9 cellular contexts compared by ENCODE assay signal in the genomic region with DNA sequence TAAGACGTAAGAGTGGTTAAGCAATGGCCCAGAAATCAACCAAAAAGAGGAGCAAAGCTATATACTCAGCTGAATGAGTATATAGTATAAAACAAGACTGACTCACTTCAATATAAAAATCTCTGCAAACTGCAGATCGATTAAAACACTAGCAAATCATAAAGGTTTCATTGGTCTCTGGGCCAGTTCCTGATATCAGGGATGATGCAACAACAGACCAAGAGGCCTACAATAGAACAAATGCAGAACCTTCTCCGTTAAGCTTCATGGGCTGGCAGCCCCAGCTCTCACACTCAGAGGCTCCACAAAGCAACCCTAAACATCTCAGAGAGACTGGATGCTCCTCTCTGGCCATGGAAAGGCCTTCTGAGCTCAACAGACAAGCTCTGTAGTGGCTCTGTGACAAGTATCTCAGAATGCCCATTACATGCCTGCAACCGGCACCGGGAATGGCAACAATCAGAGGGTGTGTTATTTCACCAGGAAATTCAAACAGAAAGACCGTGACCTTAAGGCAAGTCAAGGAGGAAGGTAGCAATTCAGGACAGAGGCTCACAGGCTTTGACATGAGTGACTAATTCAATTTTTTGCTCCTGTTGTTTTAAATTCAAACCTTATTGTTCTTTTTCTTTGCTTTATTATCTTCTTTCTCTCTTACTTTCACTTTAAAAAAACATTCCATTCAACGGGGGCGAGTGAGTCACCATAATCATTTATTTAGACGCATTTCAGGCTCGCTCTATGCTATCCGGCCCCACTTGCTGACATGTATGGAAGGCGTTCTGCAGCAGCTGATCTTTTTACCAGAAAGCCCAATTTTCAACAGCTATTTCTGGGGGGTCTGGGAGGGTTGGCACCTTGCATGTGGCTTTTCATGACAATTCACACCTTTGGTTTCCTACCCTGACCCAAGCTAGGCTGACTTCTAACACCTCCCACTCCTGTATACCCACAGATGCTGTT. TPM values are rescaled to one million over a fixed set of nuclear protein-coding genes. Genes with fewer than 3 reads are reported as not detected.
DNase-seq lines count a peak whose midpoint lies in the region; ATAC-seq and TF ChIP-seq lines count a peak whose summit lies in the region.
"Had no signal": no experiment of that assay in that cellular context is flagged by ENCODE, and none has a peak within 500 bp of the region (broad histone marks: within the 10 kb centered on the region; RNA-seq: fewer than 3 reads in every experiment).

No MANE protein-coding gene starts in this region.

- POLR2A ChIA-PET in activated CD4-positive, alpha-beta T cell treated with anti-CD3 and anti-CD28 coated beads for 36 hours (lab: Charles Lee) = interaction anchor here (0.6 kb wide), 1 partner anchor 509 kb away, joined by 3 read pairs; no protein-coding TSS in a partner anchor

- H2AK5ac ChIP-seq in mesenchymal stem cell (ENCODE audit: low read length, severe bottlenecking) = peak overlapping the region; percentile 86

- H3K79me1 ChIP-seq in mesenchymal stem cell (replicated peaks; ENCODE audit: low read length, poor library complexity, severe bottlenecking) = peaks cover 3% of the 10 kb centered on the region

- peak overlapping the region; percentile 73 for H4K91ac ChIP-seq in mesenchymal stem cell (ENCODE audit: low read length)

- CTCF ChIA-PET in activated CD4-positive, alpha-beta T cell treated with anti-CD3 and anti-CD28 coated beads for 36 hours (lab: Charles Lee) = interaction anchor here (1.5 kb wide), 1 partner anchor 41 kb away, joined by 5 read pairs; no protein-coding TSS in a partner anchor

- H2BK12ac ChIP-seq in mesenchymal stem cell (ENCODE audit: low read length in 2 of 2) = peak overlapping the region; percentile 14 to 91

- no peak overlapping the region for H2AFZ ChIP-seq in mesenchymal stem cell (ENCODE audit: low read depth, low read length)

- peak overlapping the region; percentile 62 for H3K4me2 ChIP-seq in mesenchymal stem cell (ENCODE audit: low read length, poor library complexity, severe bottlenecking)

- H3K23ac ChIP-seq in mesenchymal stem cell (ENCODE audit: low read length in 2 of 2) = no peak overlapping the region

- H3K4ac ChIP-seq in mesenchymal stem cell (ENCODE audit: low read depth in 1 of 2, low read length in 2 of 2) = peak overlapping the region; percentile 66 to 81

- H3K4me3 ChIP-seq in mesenchymal stem cell (ENCODE audit: insufficient read depth in 1 of 2, low read depth in 1 of 2, low read length in 2 of 2) = peak overlapping the region in 1 of 2 experiments; percentile 70
- peak overlapping the region; percentile 30 for H3K4me3 ChIP-seq in upper lobe of right lung

- H3K4me1 ChIP-seq in mesenchymal stem cell (ENCODE audit: control insufficient read depth, insufficient read depth, low read depth, low read length) = peaks cover 28% of the 10 kb centered on the region
- peaks cover 61% of the 10 kb centered on the region for H3K4me1 ChIP-seq in upper lobe of right lung

- peak; percentile 6 for ATAC-seq in activated CD4-positive, alpha-beta T cell treated with anti-CD3 and anti-CD28 coated beads for 36 hours
- ATAC-seq in central memory CD8-positive, alpha-beta T cell (replicated peaks; ENCODE audit: extremely low read depth, poor library complexity, severe bottlenecking) = peak; percentile 31
- ATAC-seq in upper lobe of right lung (peak; percentile 59), GM19023 (IDR thresholded peaks at IDR 0.05; ENCODE audit: unreplicated experiment) (no peak)

- no peaks in the 10 kb centered on the region for H3K9me3 Mint-ChIP-seq in activated CD4-positive, alpha-beta T cell treated with anti-CD3 and anti-CD28 coated beads for 36 hours (ENCODE audit: low read depth)
- H3K9me3 Mint-ChIP-seq in central memory CD8-positive, alpha-beta T cell = no peaks in the 10 kb centered on the region
- H3K9me3 Mint-ChIP-seq: activated T-helper 1 cell treated with anti-CD3 and anti-CD28 coated beads, Interleukin-12 subunit alpha, Interleukin-12 subunit beta, Interleukin-2, Interleukin-4 antibody, amounts not matched to agents 30 ng/mL and 10 ng/mL and 1 ng/mL, durations not matched to agents 14 hours and 24 hours and 36 hours had no signal

- H2BK120ac ChIP-seq in mesenchymal stem cell (ENCODE audit: low read depth, low read length) = peak overlapping the region; percentile 39

- WGBS in mesenchymal stem cell = 14% methylated on average over 11 of the region's 12 CpGs

- H3K14ac ChIP-seq in mesenchymal stem cell (ENCODE audit: low read length in 2 of 2) = peak overlapping the region in 1 of 2 experiments; percentile 48

- H4K8ac ChIP-seq in mesenchymal stem cell (ENCODE audit: low read length) = peak overlapping the region; percentile 74

- no peak for DNase-seq in activated CD4-positive, alpha-beta T cell treated with anti-CD3 and anti-CD28 coated beads for 36 hours
- no peak for DNase-seq in activated CD4-positive, alpha-beta T cell treated with anti-CD3 and anti-CD28 coated beads for 1 hour
- DNase-seq in central memory CD8-positive, alpha-beta T cell (ENCODE audit: low spot score in 2 of 2) = no peak
- DNase-seq in mesenchymal stem cell (peak; percentile 81), upper lobe of right lung (no peak), ecto neural progenitor cell (ENCODE audit: low spot score) (no peak)
- no peak for DNase-seq in stimulated activated CD4-positive, alpha-beta T cell treated with anti-CD3 and anti-CD28 coated beads, Interleukin-15, amount 100 ng/mL, for 24 hours

- no peak overlapping the region for H3K27ac Mint-ChIP-seq in activated CD4-positive, alpha-beta T cell treated with anti-CD3 and anti-CD28 coated beads for 36 hours
- peak overlapping the region; percentile 54 for H3K27ac Mint-ChIP-seq in central memory CD8-positive, alpha-beta T cell (ENCODE audit: low read depth)
- H3K27ac Mint-ChIP-seq: activated T-helper 1 cell treated with anti-CD3 and anti-CD28 coated beads, Interleukin-12 subunit alpha, Interleukin-12 subunit beta, Interleukin-2, Interleukin-4 antibody, amounts not matched to agents 30 ng/mL and 10 ng/mL and 1 ng/mL, durations not matched to agents 14 hours and 24 hours and 36 hours had no signal

- no peaks in the 10 kb centered on the region for H3K27me3 ChIP-seq in mesenchymal stem cell (ENCODE audit: control insufficient read depth in 1 of 2, insufficient read depth in 1 of 2, low read length in 2 of 2)
- H3K27me3 ChIP-seq in upper lobe of right lung = no peaks in the 10 kb centered on the region

- peaks cover 19% of the 10 kb centered on the region for H3K4me1 Mint-ChIP-seq in activated CD4-positive, alpha-beta T cell treated with anti-CD3 and anti-CD28 coated beads for 36 hours
- H3K4me1 Mint-ChIP-seq in central memory CD8-positive, alpha-beta T cell = peaks cover 39% of the 10 kb centered on the region

- H3K9ac ChIP-seq in mesenchymal stem cell (ENCODE audit: low read length) = peak overlapping the region; percentile 88

- no peak for TF ChIP-seq CTCF in upper lobe of right lung (IDR thresholded peaks at IDR 0.05)

- no peaks in the 10 kb centered on the region for H3K27me3 Mint-ChIP-seq in activated CD4-positive, alpha-beta T cell treated with anti-CD3 and anti-CD28 coated beads for 36 hours
- H3K27me3 Mint-ChIP-seq in central memory CD8-positive, alpha-beta T cell = no peaks in the 10 kb centered on the region

- peak overlapping the region; percentile 85 for H2BK5ac ChIP-seq in mesenchymal stem cell (ENCODE audit: low read depth, low read length, poor library complexity, severe bottlenecking)

- H3K27ac ChIP-seq in mesenchymal stem cell (ENCODE audit: low read length, poor library complexity, severe bottlenecking) (peak overlapping the region; percentile 96), upper lobe of right lung (peak overlapping the region; percentile 81)

- peak overlapping the region; percentile 88 to 96 for H3K18ac ChIP-seq in mesenchymal stem cell (ENCODE audit: low read depth in 1 of 2, low read length in 2 of 2)

- H3K9me3 ChIP-seq in mesenchymal stem cell (ENCODE audit: control insufficient read depth, low read length) = no peaks in the 10 kb centered on the region
- no peaks in the 10 kb centered on the region for H3K9me3 ChIP-seq in upper lobe of right lung

- no peak overlapping the region for H3K4me3 Mint-ChIP-seq in activated CD4-positive, alpha-beta T cell treated with anti-CD3 and anti-CD28 coated beads for 36 hours
- H3K4me3 Mint-ChIP-seq in central memory CD8-positive, alpha-beta T cell = peak overlapping the region; percentile 51
- H3K4me3 Mint-ChIP-seq: activated T-helper 1 cell treated with anti-CD3 and anti-CD28 coated beads, Interleukin-12 subunit alpha, Interleukin-12 subunit beta, Interleukin-2, Interleukin-4 antibody, amounts not matched to agents 30 ng/mL and 10 ng/mL and 1 ng/mL, durations not matched to agents 14 hours and 24 hours and 36 hours had no signal

- H3K36me3 Mint-ChIP-seq in activated CD4-positive, alpha-beta T cell treated with anti-CD3 and anti-CD28 coated beads for 36 hours (ENCODE audit: low read depth) = no peaks in the 10 kb centered on the region
- peaks cover 4% of the 10 kb centered on the region for H3K36me3 Mint-ChIP-seq in central memory CD8-positive, alpha-beta T cell (ENCODE audit: insufficient read depth)

- peak overlapping the region; percentile 84 for H2BK15ac ChIP-seq in mesenchymal stem cell (ENCODE audit: low read depth, poor library complexity, severe bottlenecking)

- intact Hi-C loops in activated CD4-positive, alpha-beta T cell treated with anti-CD3 and anti-CD28 coated beads for 36 hours (cut with DNase I, micrococcal nuclease) = loop anchor here in 1 of 2 experiments (1.0 kb wide), 1 partner anchor 15 kb away; a partner anchor contains a TSS
- intact Hi-C loops in upper lobe of right lung (cut with DNase I) = no loop called here

- no peaks in the 10 kb centered on the region for H3K36me3 ChIP-seq in mesenchymal stem cell (ENCODE audit: control insufficient read depth in 1 of 2, insufficient read depth in 2 of 2, low read depth in 1 of 2, low read length in 2 of 2)
- H3K36me3 ChIP-seq in upper lobe of right lung = no peaks in the 10 kb centered on the region

RNA-seq across cellular contexts. Expression of a gene that starts 15.1 kb away (rescaled TPM):
- 1 to 10 TPM; 2.5 to 2.8 TPM for total RNA-seq in activated CD4-positive, alpha-beta T cell treated with anti-CD3 and anti-CD28 coated beads for 36 hours
- 12.5 TPM for polyA plus RNA-seq in mesenchymal stem cell (2013, experiment 1 of 2)
- polyA plus RNA-seq in mesenchymal stem cell (2013, experiment 2 of 2) = 14.3 TPM
- 24.2 TPM for total RNA-seq in upper lobe of right lung
